8 cellular contexts compared by ENCODE assay signal in the genomic region with DNA sequence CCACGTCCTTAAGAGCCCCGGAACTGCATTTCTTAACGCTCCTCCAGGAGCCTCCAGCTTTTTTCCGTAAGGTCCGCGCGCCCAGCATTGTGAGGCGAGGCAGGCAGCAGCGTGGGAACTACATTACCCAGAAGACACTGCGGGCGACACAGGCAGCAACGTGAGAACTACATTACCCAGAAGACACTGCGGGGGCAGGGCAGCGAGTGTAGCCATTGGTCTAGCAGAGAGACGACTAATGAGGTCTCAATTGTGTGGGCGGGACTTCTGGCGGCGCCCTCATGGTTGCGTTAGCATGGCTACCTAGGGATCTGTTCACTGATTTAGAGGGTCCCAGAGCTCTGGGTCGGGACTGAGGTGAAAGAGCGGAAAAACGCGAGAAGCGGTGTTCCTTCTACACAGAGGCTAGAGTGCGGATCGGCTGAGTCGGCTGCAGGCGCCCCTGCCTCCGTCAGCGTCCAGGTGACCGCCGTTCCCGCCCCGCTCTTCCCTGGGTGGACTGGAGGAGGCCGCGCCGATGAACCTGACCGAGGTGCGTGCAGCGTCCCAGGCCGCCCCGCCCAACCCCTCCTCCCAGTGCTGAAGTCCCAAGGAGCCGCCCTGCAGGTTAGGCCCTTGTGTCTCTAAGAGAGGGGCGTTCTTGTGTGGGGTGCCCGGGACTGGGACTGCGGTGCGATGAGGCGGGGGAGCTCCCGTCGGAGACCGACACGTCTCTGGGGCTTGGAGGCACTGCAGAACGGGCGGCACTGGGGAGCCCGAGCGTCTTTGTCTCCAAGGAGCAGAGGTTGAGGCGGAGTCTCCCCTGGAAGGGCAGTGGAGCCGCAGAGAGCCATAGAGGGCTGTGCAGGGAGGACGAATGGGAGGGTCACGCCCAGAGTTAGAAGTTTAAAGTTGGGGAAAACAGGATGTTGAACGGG. TPM values are rescaled to one million over a fixed set of nuclear protein-coding genes. Genes with fewer than 3 reads are reported as not detected.
DNase-seq lines count a peak whose midpoint lies in the region; ATAC-seq and TF ChIP-seq lines count a peak whose summit lies in the region.

TSS of gene ZNF749 (plus strand) at position 264 of the 917 bp plus-strand sequence. CDS start at position 518, 254 bp downstream.

- TF ChIP-seq CTCF in coronary artery (IDR thresholded peaks at IDR 0.05) = no peak

- H3K27ac ChIP-seq in coronary artery = peak within 1 kb of the TSS; percentile 36 to 46

- peak within 1 kb of the TSS; percentile 83 for H3K4me3 ChIP-seq in coronary artery

- ATAC-seq in GM19372 (IDR thresholded peaks at IDR 0.05; ENCODE audit: low read depth, unreplicated experiment) (peak; percentile 97), HG03521 (IDR thresholded peaks at IDR 0.05; ENCODE audit: unreplicated experiment) (peak; percentile 93), left colon (peak; percentile 97)

- H3K36me3 Mint-ChIP-seq in activated CD4-positive, alpha-beta T cell treated with anti-CD3 and anti-CD28 coated beads, Interleukin-2, amount 10 ng/mL, durations not matched to agents 24 days and 14 days (ENCODE audit: low read depth) = peaks cover 48% of the 10 kb centered on the region

- H3K9me3 Mint-ChIP-seq in activated CD4-positive, alpha-beta T cell treated with anti-CD3 and anti-CD28 coated beads, Interleukin-2, amount 10 ng/mL, durations not matched to agents 24 days and 14 days = peaks cover 37% of the 10 kb centered on the region

- peaks cover 2% of the 10 kb centered on the region for H3K27me3 Mint-ChIP-seq in activated CD4-positive, alpha-beta T cell treated with anti-CD3 and anti-CD28 coated beads, Interleukin-2, amount 10 ng/mL, durations not matched to agents 24 days and 14 days

- DNase-seq in C1 segment of cervical spinal cord (lab: John Stamatoyannopoulos, UW) (peak; percentile 63 to 97 (median 93)), NCI-H69 (lab: John Stamatoyannopoulos, UW) (peak; percentile 99), coronary artery (ENCODE audit: low spot score) (peak; percentile 97), left colon (peak; percentile 99)
- DNase-seq in activated CD4-positive, alpha-beta T cell treated with anti-CD3 and anti-CD28 coated beads, Interleukin-2, amount 10 ng/mL, durations not matched to agents 24 days and 14 days = peak; percentile 99
- peak; percentile 86 to 94 for DNase-seq in stimulated activated CD4-positive, alpha-beta T cell treated with anti-CD3 and anti-CD28 coated beads, Interleukin-1b, Interleukin-23, amount 100 ng/mL, for 4 hours (ENCODE audit: low read depth in 2 of 2)

- intact Hi-C loops in activated CD4-positive, alpha-beta T cell treated with anti-CD3 and anti-CD28 coated beads, Interleukin-2, amount 10 ng/mL, durations not matched to agents 24 days and 14 days (cut with micrococcal nuclease) = loop anchor here (1.0 to 2.0 kb wide), 10 partner anchors 24 to 567 kb away; partner anchors contain the start of genes TRAPPC2B, ZNF134, ZNF17 and ZNF264
- intact Hi-C loops in left colon (cut with DNase I, micrococcal nuclease) = no loop called here

- peak within 1 kb of the TSS; percentile 95 for H3K4me3 Mint-ChIP-seq in activated CD4-positive, alpha-beta T cell treated with anti-CD3 and anti-CD28 coated beads, Interleukin-2, amount 10 ng/mL, durations not matched to agents 24 days and 14 days

- H3K4me1 Mint-ChIP-seq in activated CD4-positive, alpha-beta T cell treated with anti-CD3 and anti-CD28 coated beads, Interleukin-2, amount 10 ng/mL, durations not matched to agents 24 days and 14 days = peaks cover 19% of the 10 kb centered on the region

- peak within 1 kb of the TSS; percentile 95 for H3K27ac Mint-ChIP-seq in activated CD4-positive, alpha-beta T cell treated with anti-CD3 and anti-CD28 coated beads, Interleukin-2, amount 10 ng/mL, durations not matched to agents 24 days and 14 days

RNA-seq across cellular contexts. Expression of gene ZNF749, which starts in this region (rescaled TPM):
- total RNA-seq in activated CD4-positive, alpha-beta T cell treated with anti-CD3 and anti-CD28 coated beads, Interleukin-2, amount 10 ng/mL, durations not matched to agents 24 days and 14 days = 22.5 and 26.5 TPM in 2 replicates
- 1 to 10 TPM; 7.3 to 8.3 TPM for total RNA-seq in left colon

Comparison
In these comparisons a context has a peak if more than half of its experiments do, and no peak if none do; other contexts are left out.
1. Peak in every context shown above with its lines: DNase-seq, ATAC-seq, H3K4me3 ChIP-seq and H3K27ac ChIP-seq.